Comparison of ENCODE assay signal across 14 cellular contexts in the genomic region with DNA sequence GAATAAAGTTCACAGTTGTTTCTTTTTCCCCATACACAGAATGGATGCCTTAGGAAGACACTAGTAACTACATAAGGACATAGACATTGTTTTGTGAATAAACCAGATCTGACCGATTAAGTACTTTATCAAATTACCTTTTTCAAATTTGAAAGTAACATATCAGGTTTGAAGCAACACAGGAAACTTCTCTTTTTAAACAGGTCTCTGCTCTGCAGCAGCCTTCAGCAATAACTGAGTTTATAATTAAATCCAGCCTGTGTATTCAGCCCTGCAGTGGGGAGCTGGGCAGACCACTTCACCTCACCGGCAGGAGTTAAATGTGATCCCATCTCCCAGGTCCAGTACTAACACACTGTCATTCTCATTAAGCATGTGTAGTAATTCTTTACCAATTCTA.
DNase-seq lines count a peak whose midpoint lies in the region; ATAC-seq and TF ChIP-seq lines count a peak whose summit lies in the region.
"Had no signal": no experiment of that assay in that cellular context is flagged by ENCODE, and none has a peak within 500 bp of the region (broad histone marks: within the 10 kb centered on the region; RNA-seq: fewer than 3 reads in every experiment).

No MANE protein-coding gene starts in this region.

- H3K27ac ChIP-seq in SK-N-SH (ENCODE audit: low read depth in 2 of 2, low read length in 1 of 2) (peak overlapping the region in 1 of 2 experiments; percentile 65; a peak in 1 of 4 replicates), upper lobe of right lung (peak overlapping the region; percentile 17)

- H2AFZ ChIP-seq in Loucy (ENCODE audit: low read length) (peak overlapping the region; percentile 34; the same call in 1 of the 2 replicates), SK-N-SH (ENCODE audit: low read depth) (no peak overlapping the region)

- TF ChIP-seq RAD21 in SK-N-SH (IDR thresholded peaks at IDR 0.05; ENCODE audit: low read length) = no peak; the same call in none of the 2 replicates

- H3K36me3 ChIP-seq in Loucy (ENCODE audit: insufficient read depth, low read length) = no peaks in the 10 kb centered on the region
- no peaks in the 10 kb centered on the region for H3K36me3 ChIP-seq in SK-N-SH (replicated peaks in 1 of 2; ENCODE audit: control insufficient read depth in 1 of 2, insufficient read depth in 2 of 2, low read length in 1 of 2)
- no peaks in the 10 kb centered on the region for H3K36me3 ChIP-seq in upper lobe of right lung
- H3K36me3 ChIP-seq: BLaER1 treated with 17β-estradiol and CSF1 and Interleukin-3, amounts not matched to agents 10 nM and 100 nM had no signal

- H3K79me2 ChIP-seq in Loucy (ENCODE audit: insufficient read depth, low read length) = no peaks in the 10 kb centered on the region
- H3K79me2 ChIP-seq in SK-N-SH (ENCODE audit: insufficient read depth) = no peaks in the 10 kb centered on the region

- H4K20me1 ChIP-seq in Loucy (ENCODE audit: insufficient read depth, low read length, poor library complexity, severe bottlenecking) (no peaks in the 10 kb centered on the region), SK-N-SH (ENCODE audit: insufficient read depth) (no peaks in the 10 kb centered on the region)
- H4K20me1 ChIP-seq: BLaER1 treated with 17β-estradiol and CSF1 and Interleukin-3, amounts not matched to agents 10 nM and 100 nM had no signal

- DNase-seq in DMS79 treated with DMSO at 0.1 percent for 48 hours (lab: John Stamatoyannopoulos, UW) (peak; percentile 1), DMS79 (lab: John Stamatoyannopoulos, UW) (no peak), SK-N-SH (peak; percentile 41), upper lobe of right lung (no peak), globus pallidus (ENCODE audit: low spot score) (no peak)
- DNase-seq: 8988T; CD4-positive, CD25-positive, alpha-beta regulatory T cell; DND-41; GDM1; HCEC 1CT; HFFc6 had no signal

- H3K4me2 ChIP-seq in Loucy (ENCODE audit: low read depth, low read length, poor library complexity, severe bottlenecking) = no peak overlapping the region
- no peak overlapping the region for H3K4me2 ChIP-seq in SK-N-SH
- H3K4me2 ChIP-seq: BLaER1 treated with 17β-estradiol and CSF1 and Interleukin-3, amounts not matched to agents 10 nM and 100 nM had no signal

- no peak overlapping the region for H3K4me3 ChIP-seq in Loucy (ENCODE audit: low read length, poor library complexity, severe bottlenecking)
- H3K4me3 ChIP-seq in SK-N-SH (ENCODE audit: low read depth in 2 of 2, low read length in 1 of 2) = no peak overlapping the region
- H3K4me3 ChIP-seq in upper lobe of right lung = no peak overlapping the region
- H3K4me3 ChIP-seq: BLaER1 treated with 17β-estradiol and CSF1 and Interleukin-3, amounts not matched to agents 10 nM and 100 nM had no signal

- no peaks in the 10 kb centered on the region for H3K9me3 ChIP-seq in Loucy (ENCODE audit: insufficient read depth, low read depth, low read length)
- H3K9me3 ChIP-seq in SK-N-SH = no peaks in the 10 kb centered on the region
- H3K9me3 ChIP-seq in upper lobe of right lung = no peaks in the 10 kb centered on the region
- H3K9me3 ChIP-seq: BLaER1 treated with 17β-estradiol and CSF1 and Interleukin-3, amounts not matched to agents 10 nM and 100 nM had no signal

- 17% methylated on average over 2 of the region's 2 CpGs for WGBS in SK-N-SH (ENCODE audit: low lambda C conversion rate)

- no peaks in the 10 kb centered on the region for H3K4me1 ChIP-seq in Loucy (ENCODE audit: insufficient read depth, low read length, poor library complexity, severe bottlenecking)
- H3K4me1 ChIP-seq in SK-N-SH (ENCODE audit: control insufficient read depth in 1 of 2, insufficient read depth in 2 of 2, low read depth in 1 of 2, low read length in 1 of 2) = peaks cover 0 to 4% of the 10 kb centered on the region in 2 experiments; a peak in 2 of 4 replicates
- H3K4me1 ChIP-seq in upper lobe of right lung = no peaks in the 10 kb centered on the region

- H3K27me3 ChIP-seq in Loucy (ENCODE audit: insufficient read depth, low read length, poor library complexity, severe bottlenecking) (no peaks in the 10 kb centered on the region), SK-N-SH (ENCODE audit: insufficient read depth) (no peaks in the 10 kb centered on the region), upper lobe of right lung (no peaks in the 10 kb centered on the region)
- H3K27me3 ChIP-seq: BLaER1 treated with 17β-estradiol and CSF1 and Interleukin-3, amounts not matched to agents 10 nM and 100 nM had no signal

- CTCF ChIA-PET in SK-N-SH (lab: Yijun Ruan, JAX) = interaction anchor here (5.1 kb wide), 1 partner anchor 50 kb away, joined by 35 read pairs; no protein-coding TSS in a partner anchor

- POLR2A ChIA-PET in SK-N-SH (lab: Yijun Ruan, JAX) = no interaction called here

- TF ChIP-seq EP300 in SK-N-SH (IDR thresholded peaks at IDR 0.05; ENCODE audit: borderline replicate concordance in 1 of 2, low read depth in 1 of 2, low read length in 1 of 2) = peak in 1 of 2 experiments; percentile 86; a peak in 2 of 4 replicates

- TF ChIP-seq CTCF in Loucy (conservative IDR thresholded peaks at IDR 0.05; ENCODE audit: low read length) (no peak), SK-N-SH (IDR thresholded peaks at IDR 0.05) (no peak), upper lobe of right lung (IDR thresholded peaks at IDR 0.05) (no peak)

- H3K9me2 ChIP-seq in Loucy (replicated peaks; ENCODE audit: low read depth, low read length) (no peaks in the 10 kb centered on the region), SK-N-SH (no peaks in the 10 kb centered on the region)

- no peak overlapping the region for H3K9ac ChIP-seq in Loucy (ENCODE audit: low read depth, low read length, poor library complexity, severe bottlenecking)
- H3K9ac ChIP-seq in SK-N-SH = no peak overlapping the region
- H3K9ac ChIP-seq: BLaER1 treated with 17β-estradiol and CSF1 and Interleukin-3, amounts not matched to agents 10 nM and 100 nM had no signal

- intact Hi-C loops in upper lobe of right lung (cut with DNase I) = no loop called here

- H3F3A ChIP-seq in Loucy (ENCODE audit: low read depth) (no peaks in the 10 kb centered on the region), SK-N-SH (replicated peaks; ENCODE audit: insufficient read depth) (no peaks in the 10 kb centered on the region)

- ATAC-seq in upper lobe of right lung (no peak), GM19467 (IDR thresholded peaks at IDR 0.05; ENCODE audit: unreplicated experiment) (no peak)

TF ChIP-seq in SK-N-SH, 30 proteins besides CTCF, POLR2A, EP300 and RAD21:
- TF ChIP-seq CHD2 (IDR thresholded peaks at IDR 0.05; ENCODE audit: low read length, partially characterized antibody) = peak; percentile 14
- TF ChIP-seq EZH2phosphoT487 (IDR thresholded peaks at IDR 0.05; ENCODE audit: borderline replicate concordance, low read depth) = no peak
- 0 out of 2 replicates have a peak, but pooled peaks have one; percentile 29 for TF ChIP-seq FOXJ3 (CRISPR knock-in tag; IDR thresholded peaks at IDR 0.05)
- TF ChIP-seq GATA2 (CRISPR knock-in tag; IDR thresholded peaks at IDR 0.05) = peak; percentile 75
- no peak for TF ChIP-seq NRF1 (IDR thresholded peaks at IDR 0.05; ENCODE audit: low read depth, low read length)
- TF ChIP-seq RCOR1 (IDR thresholded peaks at IDR 0.05; ENCODE audit: low read length) = peak; percentile 79
- TF ChIP-seq TCF12 (IDR thresholded peaks at IDR 0.05) = 0 out of 2 replicates have a peak, but pooled peaks have one; percentile 13

Comparison
In these comparisons a context has a peak if more than half of its experiments do, and no peak if none do; other contexts are left out.
1. DNase-seq: peak in DMS79 treated with DMSO at 0.1 percent for 48 hours (single experiment) and SK-N-SH (single experiment); none in DMS79 (single experiment), upper lobe of right lung (single experiment) and globus pallidus (single experiment).